Comparison of ENCODE assay signal across 19 cellular contexts in genomic region chr14:95769976-95770375, GRCh38. TPM values are rescaled to one million over a fixed set of nuclear protein-coding genes. Genes with fewer than 3 reads are reported as not detected.
DNase-seq lines count a peak whose midpoint lies in the region; FAIRE-seq and TF ChIP-seq lines count a peak whose summit lies in the region.
"Had no signal": no experiment of that assay in that cellular context is flagged by ENCODE, and none has a peak within 500 bp of the region (broad histone marks: within the 10 kb centered on the region; RNA-seq: fewer than 3 reads in every experiment).

No MANE protein-coding gene starts in this region.

- H3K9me3 Mint-ChIP-seq in glutamatergic neuron (ENCODE audit: unreplicated experiment): peaks cover 2% of the 10 kb centered on the region
- H3K9me3 Mint-ChIP-seq: CD8-positive, alpha-beta T cell; H9 had no signal

- H3K9me3 ChIP-seq in HEK293 (ENCODE audit: control insufficient read depth, insufficient read depth, low read depth, low read length): no peaks in the 10 kb centered on the region

- peak; percentile 8 for DNase-seq in SK-MEL-5 (ENCODE audit: low read depth, low spot score)
- DNase-seq in left kidney (ENCODE audit: low read depth, low spot score): peak; percentile 30
- peak; percentile 17 for DNase-seq in posterior vena cava (ENCODE audit: low spot score)
- no peak for DNase-seq in glutamatergic neuron
- no peak for DNase-seq in SHP77 (lab: John Stamatoyannopoulos, UW)
- no peak for DNase-seq in RCC 7860 (ENCODE audit: low spot score)
- DNase-seq: 8988T; Calu3; CD8-positive, alpha-beta T cell; GF-D8; H9 had no signal

- no peak overlapping the region for H3K4me3 Mint-ChIP-seq in glutamatergic neuron (ENCODE audit: unreplicated experiment)
- H3K4me3 Mint-ChIP-seq: B cell; CD8-positive, alpha-beta T cell; H9 had no signal

- intact Hi-C loops in posterior vena cava (cut with DNase I): loop anchor here (5.0 to 10.0 kb wide), 2 partner anchors 205 to 208 kb away; no protein-coding TSS in a partner anchor

- FAIRE-seq in RCC 7860 (lab: Jason Lieb, UNC): no peak
- FAIRE-seq: GM19239, H1 had no signal

- no peak overlapping the region for H3K27ac ChIP-seq in HEK293 (ENCODE audit: extremely low read depth, low read depth, low read length)
- H3K27ac ChIP-seq: BLaER1 treated with 17β-estradiol and CSF1 and Interleukin-3, amounts not matched to agents 10 nM and 100 nM; HL-60 had no signal

- no peaks in the 10 kb centered on the region for H3K4me1 Mint-ChIP-seq in glutamatergic neuron (ENCODE audit: low read depth, unreplicated experiment)

- H3K27ac Mint-ChIP-seq in glutamatergic neuron (ENCODE audit: unreplicated experiment): no peak overlapping the region
- H3K27ac Mint-ChIP-seq: B cell; CD8-positive, alpha-beta T cell; H9 had no signal

- peaks cover 2% of the 10 kb centered on the region for H3K27me3 Mint-ChIP-seq in glutamatergic neuron (ENCODE audit: unreplicated experiment)

- no peak overlapping the region for H3K4me3 ChIP-seq in HEK293 (ENCODE audit: low read depth, low read length)
- H3K4me3 ChIP-seq: BLaER1 treated with 17β-estradiol and CSF1 and Interleukin-3, amounts not matched to agents 10 nM and 100 nM had no signal

- in situ Hi-C loops in SK-MEL-5 (cut with HindIII; ENCODE audit: low pct_unique_long_range_greater_than_20kb, low sequenced_read_pairs): loop anchor here (5.0 kb wide), 1 partner anchor 37 kb away; no protein-coding TSS in a partner anchor

- CTCF ChIA-PET in HEK293 (lab: Yijun Ruan, JAX): interaction anchor here (1.9 kb wide), 1 partner anchor 208 kb away, joined by 6 read pairs; no protein-coding TSS in a partner anchor

- H3K36me3 ChIP-seq in HEK293 (ENCODE audit: control insufficient read depth in 2 of 2, insufficient read depth in 1 of 2, low read length in 2 of 2): no peaks in the 10 kb centered on the region
- H3K36me3 ChIP-seq: BLaER1 treated with 17β-estradiol and CSF1 and Interleukin-3, amounts not matched to agents 10 nM and 100 nM had no signal

- POLR2A ChIA-PET in HEK293 (lab: Yijun Ruan, JAX): no interaction called here

- TF ChIP-seq CTCF in HEK293 (tag by site-specific recombination; IDR thresholded peaks at IDR 0.05) (no peak), glutamatergic neuron (IDR thresholded peaks at IDR 0.05; ENCODE audit: partially characterized antibody, unreplicated experiment) (no peak)

- no peaks in the 10 kb centered on the region for H3K36me3 Mint-ChIP-seq in glutamatergic neuron (ENCODE audit: unreplicated experiment)
- H3K36me3 Mint-ChIP-seq: CD8-positive, alpha-beta T cell had no signal

- H3K4me1 ChIP-seq in HEK293 (ENCODE audit: control insufficient read depth, insufficient read depth, low read length): no peaks in the 10 kb centered on the region

TF ChIP-seq in HEK293, 187 proteins besides CTCF, POLR2A, EP300 and RAD21:
- TF ChIP-seq ZNF596 (tag by site-specific recombination; IDR thresholded peaks at IDR 0.05): peak; percentile 87; the same call in 1 of the 2 replicates
- TF ChIP-seq ZNF830 (tag by site-specific recombination; IDR thresholded peaks at IDR 0.05; ENCODE audit: low read depth): no peak
- TF ChIP-seq ZNF624 (tag by site-specific recombination; IDR thresholded peaks at IDR 0.05): no peak
- TF ChIP-seq ZNF518A (tag by site-specific recombination; conservative IDR thresholded peaks at IDR 0.05; ENCODE audit: low read depth): no peak
- TF ChIP-seq ZNF311 (tag by site-specific recombination; IDR thresholded peaks at IDR 0.05; ENCODE audit: borderline replicate concordance): no peak
- no peak for TF ChIP-seq KLF9 (tag by site-specific recombination; IDR thresholded peaks at IDR 0.05; ENCODE audit: low read depth)

RNA-seq across cellular contexts. Expression of gene TCL1A, which starts 56.1 kb away (rescaled TPM):
- total RNA-seq in SK-MEL-5 (2014; rRNA removed; shearing (Covaris generic)): 0.48 TPM in 1 of 2 replicates, not detected in the other
- polyA plus RNA-seq in SK-MEL-5 (2015; cell fraction: cytosol; rRNA removed): 0.31 TPM in 1 of 2 replicates, not detected in the other
- not detected in 2 replicates for polyA plus RNA-seq in SK-MEL-5 (2015; cell fraction: nucleus; rRNA removed)
- total RNA-seq in posterior vena cava (under 1 TPM in 1 of 2 donors, not detected in 1; 0.24 TPM), glutamatergic neuron (ENCODE audit: unreplicated experiment) (not detected)
- total RNA-seq: A673, Calu3, H9 had no signal
- polyA plus RNA-seq: AG04450 had no signal

Comparison
In these comparisons a context has a peak if more than half of its experiments do, and no peak if none do; other contexts are left out.
1. DNase-seq: peak in SK-MEL-5 (single experiment), left kidney (single experiment) and posterior vena cava (single experiment); none in glutamatergic neuron (single experiment), SHP77 (0 of 2) and RCC 7860 (single experiment).